Comparison of ENCODE assay signal across 22 cellular contexts in genomic region chr15:75019916-75020315, GRCh38.
"Had no signal": no experiment of that assay in that cellular context is flagged by ENCODE, and none has a peak within 500 bp of the region (broad histone marks: within the 10 kb centered on the region; RNA-seq: fewer than 3 reads in every experiment).

No MANE protein-coding gene starts in this region.

- H3K4me3 ChIP-seq: esophagus muscularis mucosa, gastrocnemius medialis, left ventricle myocardium inferior, lower lobe of right lung, skin epidermis, stomach, thoracic aorta, transverse colon had no signal

- H3K4me3 Mint-ChIP-seq: effector memory CD8-positive, alpha-beta T cell; memory B cell; mesothelial cell of epicardium; nephron had no signal

- H3K9me3 ChIP-seq: esophagus muscularis mucosa, gastrocnemius medialis, left ventricle myocardium inferior, lower lobe of right lung, neutrophil, stomach, thoracic aorta, transverse colon had no signal

- H3K9me3 Mint-ChIP-seq: effector memory CD8-positive, alpha-beta T cell; memory B cell; mesothelial cell of epicardium; nephron had no signal

- H3K27ac Mint-ChIP-seq: effector memory CD8-positive, alpha-beta T cell; memory B cell; mesothelial cell of epicardium; nephron had no signal

- DNase-seq: effector memory CD8-positive, alpha-beta T cell; gastrocnemius medialis; islet precursor cell; left cardiac atrium; left ventricle myocardium inferior; lower lobe of right lung; posterior cingulate gyrus; stimulated activated CD4-positive, alpha-beta T cell treated with anti-CD3 and anti-CD28 coated beads, Interleukin-2, amount 100 ng/mL, for 24 hours; stimulated activated CD4-positive, alpha-beta T cell treated with anti-CD3 and anti-CD28 coated beads, Interleukin-4, amount 100 ng/mL, for 4 hours; stimulated activated naive CD4-positive, alpha-beta T cell; stomach; substantia nigra; transverse colon had no signal

- ATAC-seq: effector memory CD8-positive, alpha-beta T cell; gastrocnemius medialis; left cardiac atrium; lower lobe of right lung; sciatic nerve had no signal

- H3K36me3 ChIP-seq: gastrocnemius medialis, left ventricle myocardium inferior, lower lobe of right lung, neutrophil, thoracic aorta, transverse colon had no signal

- H3K27ac ChIP-seq: epithelial cell of prostate, esophagus muscularis mucosa, gastrocnemius medialis, left ventricle myocardium inferior, lower lobe of right lung, neutrophil, stomach, thoracic aorta, transverse colon had no signal
